In genomic region chr4:158869001-158869400, GRCh38 we compare ENCODE assay signal across 23 cellular contexts.
DNase-seq lines count a peak whose midpoint lies in the region; ATAC-seq and TF ChIP-seq lines count a peak whose summit lies in the region.
"Had no signal": no experiment of that assay in that cellular context is flagged by ENCODE, and none has a peak within 500 bp of the region (broad histone marks: within the 10 kb centered on the region; RNA-seq: fewer than 3 reads in every experiment).

No MANE protein-coding gene starts in this region.

- peak overlapping the region; percentile 46 for H3K27ac Mint-ChIP-seq in activated naive CD4-positive, alpha-beta T cell treated with anti-CD3 and anti-CD28 coated beads, Interleukin-2, amount 10 ng/mL, durations not matched to agents 7 days and 5 days
- H3K27ac Mint-ChIP-seq in glutamatergic neuron (ENCODE audit: unreplicated experiment): peak overlapping the region; percentile 85
- peak overlapping the region; percentile 32 for H3K27ac Mint-ChIP-seq in neural progenitor cell
- H3K27ac Mint-ChIP-seq: CD4-positive, alpha-beta T cell had no signal

- peaks cover 13% of the 10 kb centered on the region for H3F3A ChIP-seq in neural progenitor cell (ENCODE audit: low read depth)

- peaks cover 7% of the 10 kb centered on the region for H4K20me1 ChIP-seq in neural progenitor cell (ENCODE audit: low read depth)

- no peak overlapping the region for H3K4me3 Mint-ChIP-seq in activated naive CD4-positive, alpha-beta T cell treated with anti-CD3 and anti-CD28 coated beads, Interleukin-2, amount 10 ng/mL, durations not matched to agents 7 days and 5 days
- H3K4me3 Mint-ChIP-seq in glutamatergic neuron (ENCODE audit: unreplicated experiment): peak overlapping the region; percentile 34
- no peak overlapping the region for H3K4me3 Mint-ChIP-seq in neural progenitor cell
- H3K4me3 Mint-ChIP-seq: CD14-positive monocyte; CD4-positive, alpha-beta T cell; CD8-positive, alpha-beta memory T cell had no signal

- H3K27ac ChIP-seq in neural progenitor cell: no peak overlapping the region
- no peak overlapping the region for H3K27ac ChIP-seq in A673 (ENCODE audit: low read depth, low read length, poor library complexity, severe bottlenecking)
- H3K27ac ChIP-seq: 22Rv1; BLaER1 treated with 17β-estradiol and CSF1 and Interleukin-3, amounts not matched to agents 10 nM and 100 nM had no signal

- H3K79me2 ChIP-seq in neural progenitor cell (ENCODE audit: low read depth): no peaks in the 10 kb centered on the region

- H3K4me2 ChIP-seq in neural progenitor cell: no peak overlapping the region
- H3K4me2 ChIP-seq: BLaER1 treated with 17β-estradiol and CSF1 and Interleukin-3, amounts not matched to agents 10 nM and 100 nM had no signal

- intact Hi-C loops in A673 (cut with micrococcal nuclease; ENCODE audit: unreplicated experiment): no loop called here

- H3K36me3 Mint-ChIP-seq in activated naive CD4-positive, alpha-beta T cell treated with anti-CD3 and anti-CD28 coated beads, Interleukin-2, amount 10 ng/mL, durations not matched to agents 7 days and 5 days: peaks cover 28% of the 10 kb centered on the region
- H3K36me3 Mint-ChIP-seq in glutamatergic neuron (ENCODE audit: unreplicated experiment) (no peaks in the 10 kb centered on the region), neural progenitor cell (peaks cover 15% of the 10 kb centered on the region)

- ATAC-seq in HG03432 (IDR thresholded peaks at IDR 0.05; ENCODE audit: unreplicated experiment) (no peak), GM18873 (IDR thresholded peaks at IDR 0.05; ENCODE audit: low FRiP score, unreplicated experiment) (no peak), GM18858 (IDR thresholded peaks at IDR 0.05; ENCODE audit: unreplicated experiment) (no peak)
- ATAC-seq: GM12878 had no signal

- no peaks in the 10 kb centered on the region for H3K27me3 Mint-ChIP-seq in activated naive CD4-positive, alpha-beta T cell treated with anti-CD3 and anti-CD28 coated beads, Interleukin-2, amount 10 ng/mL, durations not matched to agents 7 days and 5 days
- peaks cover 20% of the 10 kb centered on the region for H3K27me3 Mint-ChIP-seq in glutamatergic neuron (ENCODE audit: unreplicated experiment)
- peaks cover 5% of the 10 kb centered on the region for H3K27me3 Mint-ChIP-seq in neural progenitor cell (ENCODE audit: insufficient read depth, low read depth)
- H3K27me3 Mint-ChIP-seq: CD4-positive, alpha-beta T cell had no signal

- CTCF ChIA-PET in activated naive CD4-positive, alpha-beta T cell treated with anti-CD3 and anti-CD28 coated beads, Interleukin-2, amount 10 ng/mL, durations not matched to agents 7 days and 5 days (lab: Charles Lee): no interaction called here
- CTCF ChIA-PET in A673 (lab: Charles Lee): no interaction called here

- POLR2A ChIA-PET in A673 (lab: Charles Lee; ENCODE audit: low non-redundant PET): no interaction called here

- H3K4me1 Mint-ChIP-seq in activated naive CD4-positive, alpha-beta T cell treated with anti-CD3 and anti-CD28 coated beads, Interleukin-2, amount 10 ng/mL, durations not matched to agents 7 days and 5 days: peaks cover 4% of the 10 kb centered on the region
- peaks cover 57% of the 10 kb centered on the region for H3K4me1 Mint-ChIP-seq in glutamatergic neuron (ENCODE audit: low read depth, unreplicated experiment)
- peaks cover 46% of the 10 kb centered on the region for H3K4me1 Mint-ChIP-seq in neural progenitor cell

- H3K36me3 ChIP-seq in neural progenitor cell (no peaks in the 10 kb centered on the region), A673 (ENCODE audit: insufficient read depth, low read length, poor library complexity, severe bottlenecking) (no peaks in the 10 kb centered on the region)

- H3K27me3 ChIP-seq in neural progenitor cell: no peaks in the 10 kb centered on the region
- no peaks in the 10 kb centered on the region for H3K27me3 ChIP-seq in A673 (replicated peaks; ENCODE audit: insufficient read depth, low read depth, low read length, poor library complexity)
- H3K27me3 ChIP-seq: BE2C; BLaER1 treated with 17β-estradiol and CSF1 and Interleukin-3, amounts not matched to agents 10 nM and 100 nM had no signal

- H3K9me3 Mint-ChIP-seq in activated naive CD4-positive, alpha-beta T cell treated with anti-CD3 and anti-CD28 coated beads, Interleukin-2, amount 10 ng/mL, durations not matched to agents 7 days and 5 days: no peaks in the 10 kb centered on the region
- H3K9me3 Mint-ChIP-seq in glutamatergic neuron (ENCODE audit: unreplicated experiment) (peaks cover 13% of the 10 kb centered on the region), neural progenitor cell (no peaks in the 10 kb centered on the region)
- H3K9me3 Mint-ChIP-seq: CD14-positive monocyte; CD4-positive, alpha-beta T cell; CD8-positive, alpha-beta memory T cell had no signal

- H3K4me3 ChIP-seq in neural progenitor cell (no peak overlapping the region), A673 (ENCODE audit: low read depth, low read length, poor library complexity, severe bottlenecking) (no peak overlapping the region)
- H3K4me3 ChIP-seq: BLaER1 treated with 17β-estradiol and CSF1 and Interleukin-3, amounts not matched to agents 10 nM and 100 nM; GM12878 had no signal

- BruUV-seq in A673 (replicated peaks; lab: Mats Ljungman, UMichigan): no TSS peak

- no peak for DNase-seq in activated naive CD4-positive, alpha-beta T cell treated with anti-CD3 and anti-CD28 coated beads, Interleukin-2, amount 10 ng/mL, durations not matched to agents 7 days and 5 days
- no peak for DNase-seq in activated naive CD4-positive, alpha-beta T cell treated with anti-CD3 and anti-CD28 coated beads, Interleukin-2, amount 50 U/mL, for 16 hours
- DNase-seq in glutamatergic neuron (no peak), neural progenitor cell (ENCODE audit: low spot score) (no peak), A673 (ENCODE audit: low spot score) (no peak)
- DNase-seq: ACHN; AML-193; BE2C; CD4-positive, alpha-beta T cell; CD8-positive, alpha-beta memory T cell; DMS 273 treated with DMSO at 0.1 percent for 48 hours; DMS79; EL; GDM1; GOT3; HCEC 1CT had no signal

- H3K4me1 ChIP-seq in neural progenitor cell (peaks cover 20% of the 10 kb centered on the region), A673 (ENCODE audit: insufficient read depth, low read length, poor library complexity, severe bottlenecking) (peaks cover 18% of the 10 kb centered on the region)

- no peak overlapping the region for H2AFZ ChIP-seq in neural progenitor cell (replicated peaks)

- no peaks in the 10 kb centered on the region for H3K9me3 ChIP-seq in neural progenitor cell (ENCODE audit: low read depth)
- no peaks in the 10 kb centered on the region for H3K9me3 ChIP-seq in A673 (ENCODE audit: low read depth, low read length, poor library complexity, severe bottlenecking)
- H3K9me3 ChIP-seq: BE2C; BLaER1 treated with 17β-estradiol and CSF1 and Interleukin-3, amounts not matched to agents 10 nM and 100 nM had no signal

- no peak for TF ChIP-seq CTCF in glutamatergic neuron (IDR thresholded peaks at IDR 0.05; ENCODE audit: partially characterized antibody, unreplicated experiment)
- TF ChIP-seq CTCF in neural progenitor cell (IDR thresholded peaks at IDR 0.05): no peak
- no peak for TF ChIP-seq CTCF in A673 (conservative IDR thresholded peaks at IDR 0.05; ENCODE audit: low read depth, low read length)

- H3K9ac ChIP-seq in neural progenitor cell: no peak overlapping the region
- H3K9ac ChIP-seq: BLaER1 treated with 17β-estradiol and CSF1 and Interleukin-3, amounts not matched to agents 10 nM and 100 nM had no signal

Comparison
In these comparisons a context has a peak if more than half of its experiments do, and no peak if none do; other contexts are left out.
1. H3K27ac Mint-ChIP-seq: peak in every context shown above with its lines; median percentile 85 in glutamatergic neuron; 46 in activated naive CD4-positive, alpha-beta T cell treated with anti-CD3 and anti-CD28 coated beads, Interleukin-2, amount 10 ng/mL, durations not matched to agents 7 days and 5 days; 32 in neural progenitor cell.